Comparison of ENCODE assay signal across 8 cellular contexts in genomic region chr7:135645296-135645904, GRCh38. TPM values are rescaled to one million over a fixed set of nuclear protein-coding genes. Genes with fewer than 3 reads are reported as not detected.
A peak's percentile ranks its signal among the peaks of the same experiment; 100 is the strongest.
DNase-seq lines count a peak whose midpoint lies in the region; ATAC-seq, FAIRE-seq and TF ChIP-seq lines count a peak whose summit lies in the region.

No MANE protein-coding gene starts in this region.

- H3K27ac ChIP-seq in right atrium auricular region (no peak overlapping the region), stomach (no peak overlapping the region)

- TF ChIP-seq POLR2A in GM12891 (IDR thresholded peaks at IDR 0.05; ENCODE audit: low read depth, low read length), result no peak
- no peak for TF ChIP-seq POLR2A in stomach (IDR thresholded peaks at IDR 0.05)

- ATAC-seq in activated CD8-positive, alpha-beta T cell treated with anti-CD3 and anti-CD28 coated beads, Interleukin-2, amount 10 ng/mL, durations not matched to agents 7 days and 5 days, result peak; percentile 51
- no peak for ATAC-seq in HG03135 (IDR thresholded peaks at IDR 0.05; ENCODE audit: unreplicated experiment)

- H3K27me3 ChIP-seq in right atrium auricular region (no peaks in the 10 kb centered on the region), stomach (no peaks in the 10 kb centered on the region)

- POLR2A ChIA-PET in activated CD8-positive, alpha-beta T cell treated with anti-CD3 and anti-CD28 coated beads, Interleukin-2, amount 10 ng/mL, durations not matched to agents 7 days and 5 days (lab: Charles Lee), result no interaction called here

- H3K4me3 ChIP-seq in right atrium auricular region (no peak overlapping the region), stomach (no peak overlapping the region)

- peaks cover 37% of the 10 kb centered on the region for H3K36me3 ChIP-seq in right atrium auricular region
- H3K36me3 ChIP-seq in stomach, result peaks cover 12 to 90% (median 88%) of the 10 kb centered on the region in 4 donors

- no peak for TF ChIP-seq EP300 in stomach (IDR thresholded peaks at IDR 0.05)

- CTCF ChIA-PET in activated CD8-positive, alpha-beta T cell treated with anti-CD3 and anti-CD28 coated beads, Interleukin-2, amount 10 ng/mL, durations not matched to agents 7 days and 5 days (lab: Charles Lee), result interaction anchor here (0.8 to 5.0 kb wide), 37 partner anchors 8 to 435 kb away, joined by 3 to 73 read pairs (median 4); partner anchors contain the start of gene STMP1

- H3K4me1 Mint-ChIP-seq in activated CD8-positive, alpha-beta T cell treated with anti-CD3 and anti-CD28 coated beads, Interleukin-2, amount 10 ng/mL, durations not matched to agents 7 days and 5 days (ENCODE audit: low read depth), result peaks cover 1% of the 10 kb centered on the region

- TF ChIP-seq CTCF in AG09319 (IDR thresholded peaks at IDR 0.05; ENCODE audit: low read depth, low read length), result peak; percentile 72
- TF ChIP-seq CTCF in right atrium auricular region (IDR thresholded peaks at IDR 0.05), result peak; percentile 53 to 77
- TF ChIP-seq CTCF in stomach (IDR thresholded peaks at IDR 0.05), result peak in 4 of 7 experiments; percentile 63 to 70 (median 67)

- H3K27me3 Mint-ChIP-seq in activated CD8-positive, alpha-beta T cell treated with anti-CD3 and anti-CD28 coated beads, Interleukin-2, amount 10 ng/mL, durations not matched to agents 7 days and 5 days (ENCODE audit: low read depth), result no peaks in the 10 kb centered on the region

- H3K9me3 ChIP-seq in right atrium auricular region (no peaks in the 10 kb centered on the region), stomach (no peaks in the 10 kb centered on the region)

- intact Hi-C loops in stomach (cut with DNase I; ENCODE audit: low total_unique reads), result loop anchor here (10.0 kb wide), 1 partner anchor 371 kb away; no protein-coding TSS in a partner anchor

- no peak overlapping the region for H3K4me3 Mint-ChIP-seq in activated CD8-positive, alpha-beta T cell treated with anti-CD3 and anti-CD28 coated beads, Interleukin-2, amount 10 ng/mL, durations not matched to agents 7 days and 5 days

- peaks cover 47% of the 10 kb centered on the region for H3K36me3 Mint-ChIP-seq in activated CD8-positive, alpha-beta T cell treated with anti-CD3 and anti-CD28 coated beads, Interleukin-2, amount 10 ng/mL, durations not matched to agents 7 days and 5 days (ENCODE audit: low read depth)

- peak; percentile 60 for FAIRE-seq in GM12891 (lab: Jason Lieb, UNC)

- DNase-seq in AG09319 (ENCODE audit: extremely low read depth, low read depth), result no peak
- DNase-seq in GM12891 (ENCODE audit: insufficient read length, low spot score), result no peak
- peak; percentile 19 to 21 for DNase-seq in NCI-H1930 (lab: John Stamatoyannopoulos, UW)
- peak; percentile 28 for DNase-seq in activated CD8-positive, alpha-beta T cell treated with anti-CD3 and anti-CD28 coated beads, Interleukin-2, amount 10 ng/mL, durations not matched to agents 7 days and 5 days
- DNase-seq in right atrium auricular region (ENCODE audit: low spot score), result no peak
- no peak for DNase-seq in stomach
- DNase-seq in ureter (ENCODE audit: low spot score), result no peak

- H3K9me3 Mint-ChIP-seq in activated CD8-positive, alpha-beta T cell treated with anti-CD3 and anti-CD28 coated beads, Interleukin-2, amount 10 ng/mL, durations not matched to agents 7 days and 5 days (ENCODE audit: insufficient read depth), result no peaks in the 10 kb centered on the region

- no peak overlapping the region for H3K27ac Mint-ChIP-seq in activated CD8-positive, alpha-beta T cell treated with anti-CD3 and anti-CD28 coated beads, Interleukin-2, amount 10 ng/mL, durations not matched to agents 7 days and 5 days

- H3K4me1 ChIP-seq in right atrium auricular region, result no peaks in the 10 kb centered on the region
- no peaks in the 10 kb centered on the region for H3K4me1 ChIP-seq in stomach

- WGBS in stomach, 5 donors, result 33 to 42% (median 41%) methylated on average over 6 of the region's 6 CpGs

TF ChIP-seq in GM12891, 5 proteins besides CTCF, POLR2A, EP300 and RAD21:
- TF ChIP-seq POU2F2 (IDR thresholded peaks at IDR 0.05; ENCODE audit: low read depth, low read length), result no peak
- TF ChIP-seq SPI1 (IDR thresholded peaks at IDR 0.05; ENCODE audit: low read depth, low read length), result no peak
- no peak for TF ChIP-seq PAX5 (IDR thresholded peaks at IDR 0.05; ENCODE audit: insufficient read depth, low read length, severe bottlenecking)
- TF ChIP-seq POLR2AphosphoS5 (IDR thresholded peaks at IDR 0.05; ENCODE audit: low read depth, low read length), result no peak
- TF ChIP-seq TAF1 (IDR thresholded peaks at IDR 0.05; ENCODE audit: low read depth, low read length), result no peak

RNA-seq across cellular contexts. Expression of gene STMP1, which starts 16.9 kb away (rescaled TPM):
- 20.8 TPM for polyA plus RNA-seq in GM12891 (2012; ENCODE audit: low read depth, missing spikeins)
- total RNA-seq in activated CD8-positive, alpha-beta T cell treated with anti-CD3 and anti-CD28 coated beads, Interleukin-2, amount 10 ng/mL, durations not matched to agents 7 days and 5 days, result 10 to 100 TPM; 22.2 to 22.9 TPM
- 10 to 100 TPM; 11.9 to 13.4 TPM for total RNA-seq in right atrium auricular region
- total RNA-seq in stomach, result 10 to 100 TPM in 4 of 5 donors, 1 to 10 TPM in 1; 3.5 to 20.7 (median 12.7) TPM
- 10 to 100 TPM; 29.9 to 42.0 (median 33.7) TPM for polyA plus RNA-seq in stomach
- total RNA-seq in ureter, result 32.9 TPM

Comparison
In these comparisons a context has a peak if more than half of its experiments do, and no peak if none do; other contexts are left out.
1. DNase-seq: peak in NCI-H1930 (2 of 2) and activated CD8-positive, alpha-beta T cell treated with anti-CD3 and anti-CD28 coated beads, Interleukin-2, amount 10 ng/mL, durations not matched to agents 7 days and 5 days (single experiment); none in AG09319 (single experiment), GM12891 (single experiment), right atrium auricular region (single experiment), stomach (single experiment) and ureter (single experiment).
2. Peak in every context shown above with its lines, with median percentiles within 50 percentile points of each other: CTCF ChIP-seq.